ENCODE assay signal across 12 cellular contexts in the genomic region with DNA sequence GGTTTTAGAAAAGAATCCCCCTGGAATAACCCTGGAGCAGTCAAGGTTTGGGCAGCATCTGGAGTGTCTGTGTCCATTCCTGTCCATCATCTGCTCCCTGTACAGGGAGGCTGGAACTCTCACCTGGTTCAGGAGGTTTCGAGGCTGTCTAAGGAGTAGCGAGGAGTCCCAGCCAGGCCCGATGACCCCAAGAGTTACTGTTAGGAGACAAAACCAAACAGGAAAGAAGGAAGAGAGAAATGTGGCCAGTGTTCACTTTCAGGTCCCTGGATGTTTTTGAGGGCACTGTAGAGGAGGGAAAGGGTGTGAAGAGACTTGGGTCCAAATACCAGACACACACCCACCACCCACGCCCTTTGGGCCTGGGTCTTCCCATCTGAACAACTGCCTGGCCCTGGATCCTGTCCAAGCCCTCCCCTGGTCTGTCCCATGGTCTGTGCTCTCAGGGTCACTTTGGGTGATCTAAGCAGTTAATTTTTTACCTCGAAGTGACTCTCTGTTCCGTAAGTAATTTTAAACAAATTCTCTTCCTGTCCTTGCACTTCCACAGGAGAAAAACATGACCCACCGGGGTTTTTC.
DNase-seq lines count a peak whose midpoint lies in the region; ATAC-seq, FAIRE-seq and TF ChIP-seq lines count a peak whose summit lies in the region.
"Had no signal": no experiment of that assay in that cellular context is flagged by ENCODE, and none has a peak within 500 bp of the region (broad histone marks: within the 10 kb centered on the region; RNA-seq: fewer than 3 reads in every experiment).

No MANE protein-coding gene starts in this region.

- no peaks in the 10 kb centered on the region; the same call in 1 of the 2 replicates for H3K79me2 ChIP-seq in HCT116 (ENCODE audit: insufficient read depth, low read length)
- peaks cover 9% of the 10 kb centered on the region; the same call in 1 of the 3 replicates for H3K79me2 ChIP-seq in K562 (ENCODE audit: control insufficient read depth, insufficient read depth, low read length)

- TF ChIP-seq POLR2A in HCT116 (IDR thresholded peaks at IDR 0.05; ENCODE audit: borderline replicate concordance, extremely low read depth, insufficient read depth, insufficient read length) (no peak), K562 (conservative IDR thresholded peaks at IDR 0.05) (no peak), right lobe of liver (IDR thresholded peaks at IDR 0.05) (no peak), spleen (IDR thresholded peaks at IDR 0.05) (no peak)

- no peaks in the 10 kb centered on the region for H3K9me1 ChIP-seq in K562 (ENCODE audit: control insufficient read depth, insufficient read depth, low read length)

- H3K4me3 ChIP-seq in HCT116 (replicated peaks in 1 of 2; ENCODE audit: low read depth in 1 of 2, low read length in 2 of 2) (no peak overlapping the region), K562 (no peak overlapping the region), right lobe of liver (no peak overlapping the region), spleen (no peak overlapping the region)
- H3K4me3 ChIP-seq: prostate gland had no signal

- H3K4me1 ChIP-seq in HCT116 (ENCODE audit: control insufficient read depth in 1 of 2, insufficient read depth in 2 of 2, low read length in 2 of 2) (peaks cover 80 to 100% of the 10 kb centered on the region in 2 experiments), K562 (replicated peaks in 1 of 2; ENCODE audit: control insufficient read depth in 2 of 2, insufficient read depth in 2 of 2, low read length in 2 of 2) (peaks cover 81 to 83% of the 10 kb centered on the region in 2 experiments), right lobe of liver (peaks cover 0 to 56% (median 30%) of the 10 kb centered on the region in 4 donors), spleen (peaks cover 36 to 100% (median 81%) of the 10 kb centered on the region in 6 donors)

- no peak for ATAC-seq in HCT116
- no peak for ATAC-seq in K562
- peak; percentile 3 to 26 (median 14) for ATAC-seq in right lobe of liver
- ATAC-seq in GM21786 (IDR thresholded peaks at IDR 0.05; ENCODE audit: unreplicated experiment): no peak
- no peak for ATAC-seq in HG03460 (IDR thresholded peaks at IDR 0.05; ENCODE audit: unreplicated experiment)

- H3K27ac ChIP-seq in HCT116 (ENCODE audit: low read depth, low read length) (0 out of 2 replicates have a peak overlapping the region, but pooled peaks have one; percentile 6), K562 (ENCODE audit: extremely low read depth, low read depth, low read length) (0 out of 3 replicates have a peak overlapping the region, but pooled peaks have one; percentile 1), right lobe of liver (peak overlapping the region; percentile 8 to 58 (median 45)), spleen (peak overlapping the region; percentile 61 to 95 (median 78))

- DNase-seq in HCT116 (ENCODE audit: low read depth, low spot score) (no peak), K562 (ENCODE audit: extremely low read depth in 1 of 4, low spot score in 3 of 4) (no peak), right lobe of liver (peak in 1 of 3 donors; percentile 59), spleen (no peak), GM10248 (ENCODE audit: extremely low spot score) (no peak), HTR-8/SVneo (ENCODE audit: insufficient read length, low spot score) (no peak)
- DNase-seq: activated T-cell treated with anti-CD3 and anti-CD28 coated beads for 4 hours; CD4-positive, alpha-beta T cell had no signal

- no peaks in the 10 kb centered on the region for H3K9me3 ChIP-seq in HCT116 (ENCODE audit: control insufficient read depth in 1 of 2, insufficient read depth in 1 of 2, low read depth in 1 of 2, low read length in 2 of 2)
- H3K9me3 ChIP-seq in K562 (replicated peaks; ENCODE audit: control insufficient read depth, insufficient read depth, low read depth, low read length): no peaks in the 10 kb centered on the region
- no peaks in the 10 kb centered on the region for H3K9me3 ChIP-seq in right lobe of liver
- H3K9me3 ChIP-seq in spleen: peaks cover 0 to 2% (median 0%) of the 10 kb centered on the region in 8 donors
- H3K9me3 ChIP-seq: prostate gland had no signal

- CTCF ChIA-PET in HCT116 (lab: Charles Lee): no interaction called here
- CTCF ChIA-PET in K562 (lab: Yijun Ruan, JAX; ENCODE audit: low intra/inter-chr PET ratio): interaction anchor here (1.3 kb wide), 1 partner anchor 10 kb away, joined by 5 read pairs; no protein-coding TSS in a partner anchor
- CTCF ChIA-PET in GM10248 (lab: Yijun Ruan, JAX): interaction anchor here (2.9 to 3.0 kb wide), 2 partner anchors 10 kb away, joined by 16 to 19 read pairs; no protein-coding TSS in a partner anchor

- no peak for FAIRE-seq in K562 (lab: Jason Lieb, UNC)
- FAIRE-seq in HTR-8/SVneo (lab: Jason Lieb, UNC): no peak
- FAIRE-seq: keratinocyte had no signal

- H4K20me1 ChIP-seq in HCT116 (ENCODE audit: insufficient read depth) (no peaks in the 10 kb centered on the region), K562 (replicated peaks; ENCODE audit: control insufficient read depth, insufficient read depth, low read length) (no peaks in the 10 kb centered on the region)

- H3K9me2 ChIP-seq in HCT116 (ENCODE audit: insufficient read depth): no peaks in the 10 kb centered on the region

- RAD21 ChIA-PET in HCT116 (lab: Charles Lee; ENCODE audit: low non-redundant PET in 1 of 2, low total read pairs in 2 of 2, uncharacterized antibody in 2 of 2, unreplicated experiment in 2 of 2): no interaction called here

- in situ Hi-C loops in K562 (cut with MboI): loop anchor here (25.0 kb wide), 2 partner anchors 99 to 1149 kb away; a partner anchor contains a TSS

- BruUV-seq in HCT116 (replicated peaks; lab: Mats Ljungman, UMichigan): no TSS peak
- BruUV-seq in K562 (replicated peaks; lab: Mats Ljungman, UMichigan): no TSS peak

- TF ChIP-seq RAD21 in HCT116 (IDR thresholded peaks at IDR 0.05; ENCODE audit: low read depth) (no peak), K562 (CRISPR knock-in tag; conservative IDR thresholded peaks at IDR 0.05 in 1 of 2, IDR thresholded peaks at IDR 0.05 in 1 of 2) (no peak)

- no peak for TF ChIP-seq EP300 in K562 (IDR thresholded peaks at IDR 0.05; ENCODE audit: low read length)

- H2AFZ ChIP-seq in HCT116 (ENCODE audit: low read depth, low read length, poor library complexity, severe bottlenecking) (no peak overlapping the region), K562 (ENCODE audit: low read depth, low read length) (no peak overlapping the region)

- H3K36me3 ChIP-seq in HCT116 (ENCODE audit: control insufficient read depth in 1 of 2, insufficient read depth in 2 of 2, low read length in 2 of 2): no peaks in the 10 kb centered on the region
- H3K36me3 ChIP-seq in K562 (ENCODE audit: control insufficient read depth, insufficient read depth, low read length): peaks cover 33% of the 10 kb centered on the region
- no peaks in the 10 kb centered on the region for H3K36me3 ChIP-seq in right lobe of liver
- H3K36me3 ChIP-seq in spleen: peaks cover 0 to 7% (median 0%) of the 10 kb centered on the region in 6 donors
- H3K36me3 ChIP-seq: prostate gland had no signal

- 59% methylated on average over 7 of the region's 7 CpGs for WGBS in K562 (ENCODE audit: insufficient coverage, low coverage, missing lambda C conversion rate)
- WGBS in right lobe of liver (ENCODE audit: insufficient coverage, low coverage, low lambda C conversion rate, missing lambda C conversion rate): 31% methylated on average over 7 of the region's 7 CpGs
- 37 to 57% (median 52%) methylated on average over 7 of the region's 7 CpGs for WGBS in spleen, 5 donors

- no peak for TF ChIP-seq CTCF in HCT116 (IDR thresholded peaks at IDR 0.05 in 2 of 3, conservative IDR thresholded peaks at IDR 0.05 in 1 of 3; ENCODE audit: borderline replicate concordance in 1 of 3, insufficient read depth in 1 of 3, low read depth in 2 of 3, low read length in 2 of 3)
- TF ChIP-seq CTCF in K562 (IDR thresholded peaks at IDR 0.05 in 2 of 3, conservative IDR thresholded peaks at IDR 0.05 in 1 of 3; ENCODE audit: insufficient read depth in 2 of 3, low read depth in 1 of 3, low read length in 3 of 3): no peak
- TF ChIP-seq CTCF in right lobe of liver (IDR thresholded peaks at IDR 0.05): no peak
- no peak for TF ChIP-seq CTCF in spleen (IDR thresholded peaks at IDR 0.05 in 8 of 11, conservative IDR thresholded peaks at IDR 0.05 in 3 of 11)
- TF ChIP-seq CTCF in GM10248 (IDR thresholded peaks at IDR 0.05; ENCODE audit: control extremely low read depth, extremely low read depth, low read depth, missing control alignments): no peak

- no peaks in the 10 kb centered on the region for H3K27me3 ChIP-seq in HCT116 (ENCODE audit: insufficient read depth, low read length)
- H3K27me3 ChIP-seq in K562 (ENCODE audit: control insufficient read depth in 2 of 2, insufficient read depth in 2 of 2, low read length in 2 of 2): no peaks in the 10 kb centered on the region
- no peaks in the 10 kb centered on the region for H3K27me3 ChIP-seq in right lobe of liver
- H3K27me3 ChIP-seq in spleen (replicated peaks in 1 of 7): no peaks in the 10 kb centered on the region

- H3K4me2 ChIP-seq in HCT116 (ENCODE audit: low read length) (peak overlapping the region; percentile 80), K562 (ENCODE audit: insufficient read depth, low read length) (no peak overlapping the region)

- H3K9ac ChIP-seq in HCT116 (ENCODE audit: low read length) (0 out of 2 replicates have a peak overlapping the region, but pooled peaks have one; percentile 59), K562 (ENCODE audit: insufficient read depth in 1 of 2, low read depth in 2 of 2, low read length in 2 of 2) (peak overlapping the region in 1 of 2 experiments; percentile 61; a peak in 2 of 4 replicates)

- intact Hi-C loops in HCT116 (cut with micrococcal nuclease): loop anchor here (5.0 kb wide), 1 partner anchor 104 kb away; no protein-coding TSS in a partner anchor
- intact Hi-C loops in K562 (cut with micrococcal nuclease): no loop called here
- intact Hi-C loops in right lobe of liver (cut with DNase I): no loop called here
- intact Hi-C loops in spleen (cut with DNase I; ENCODE audit: low total_unique reads): no loop called here

- POLR2A ChIA-PET in HCT116 (lab: Charles Lee) (no interaction called here), K562 (lab: Yijun Ruan, JAX) (interaction anchor here (2.2 kb wide), 1 partner anchor 10 kb away, joined by 7 read pairs; no protein-coding TSS in a partner anchor), GM10248 (lab: Yijun Ruan, JAX) (no interaction called here)

TF ChIP-seq in HCT116, 20 proteins besides CTCF, POLR2A, EP300 and RAD21 (continues in another document):
- TF ChIP-seq ZNF274 (IDR thresholded peaks at IDR 0.05; ENCODE audit: low read depth, low read length): no peak
- TF ChIP-seq, protein P1, sequence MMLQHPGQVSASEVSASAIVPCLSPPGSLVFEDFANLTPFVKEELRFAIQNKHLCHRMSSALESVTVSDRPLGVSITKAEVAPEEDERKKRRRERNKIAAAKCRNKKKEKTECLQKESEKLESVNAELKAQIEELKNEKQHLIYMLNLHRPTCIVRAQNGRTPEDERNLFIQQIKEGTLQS (IDR thresholded peaks at IDR 0.05): no peak

TF ChIP-seq in K562, 482 proteins besides CTCF, POLR2A, EP300 and RAD21 (continues in another document):
- TF ChIP-seq ZNF324 (CRISPR knock-in tag; IDR thresholded peaks at IDR 0.05) (no peak), BCL6 (CRISPR knock-in tag; IDR thresholded peaks at IDR 0.05) (no peak)

Comparison
In these comparisons a context has a peak if more than half of its experiments do, and no peak if none do; other contexts are left out.
1. ATAC-seq: peak in right lobe of liver (4 of 4); none in HCT116 (single experiment), K562 (single experiment), GM21786 (single experiment) and HG03460 (single experiment).
2. H3K27ac ChIP-seq: peak in every context shown above with its lines; median percentile 78 in spleen; 45 in right lobe of liver; 6 in HCT116; 1 in K562.